ENCODE assay signal across 11 cellular contexts in genomic region chr1:228174482-228175315, GRCh38. TPM values are rescaled to one million over a fixed set of nuclear protein-coding genes. Genes with fewer than 3 reads are reported as not detected.
DNase-seq lines count a peak whose midpoint lies in the region; ATAC-seq and TF ChIP-seq lines count a peak whose summit lies in the region.
"Had no signal": no experiment of that assay in that cellular context is flagged by ENCODE, and none has a peak within 500 bp of the region (broad histone marks: within the 10 kb centered on the region; RNA-seq: fewer than 3 reads in every experiment).

No MANE protein-coding gene starts in this region.

- H3K4ac ChIP-seq in trophoblast cell (ENCODE audit: low read depth, low read length): peak overlapping the region; percentile 11

- H3K9me3 Mint-ChIP-seq in activated CD4-positive, alpha-beta T cell treated with anti-CD3 and anti-CD28 coated beads for 36 hours (ENCODE audit: low read depth): no peaks in the 10 kb centered on the region
- H3K9me3 Mint-ChIP-seq in chondrocyte (ENCODE audit: low read depth): no peaks in the 10 kb centered on the region

- H3K18ac ChIP-seq in trophoblast cell (ENCODE audit: low read length): no peak overlapping the region

- CTCF ChIA-PET in activated CD4-positive, alpha-beta T cell treated with anti-CD3 and anti-CD28 coated beads for 36 hours (lab: Charles Lee): interaction anchor here (1.1 kb wide), 1 partner anchor 312 kb away, joined by 3 read pairs; no protein-coding TSS in a partner anchor

- H3K79me2 ChIP-seq in trophoblast cell (ENCODE audit: control insufficient read depth, insufficient read depth, low read length, poor library complexity): no peaks in the 10 kb centered on the region

- peaks cover 0 to 3% of the 10 kb centered on the region in 2 experiments for H3K36me3 ChIP-seq in trophoblast cell (ENCODE audit: control insufficient read depth in 1 of 2, insufficient read depth in 2 of 2, low read length in 2 of 2)
- peaks cover 4% of the 10 kb centered on the region for H3K36me3 ChIP-seq in brain microvascular endothelial cell (replicated peaks)

- ATAC-seq in activated CD4-positive, alpha-beta T cell treated with anti-CD3 and anti-CD28 coated beads for 36 hours: peak; percentile 67
- ATAC-seq in GM21717 (IDR thresholded peaks at IDR 0.05; ENCODE audit: unreplicated experiment) (no peak), HG03354 (IDR thresholded peaks at IDR 0.05; ENCODE audit: poor library complexity, severe bottlenecking, unreplicated experiment) (no peak)

- in situ Hi-C loops in brain microvascular endothelial cell (cut with HindIII; ENCODE audit: low pct_ligation_motif_present, low sequenced_read_pairs): no loop called here

- no peaks in the 10 kb centered on the region for H3K4me1 Mint-ChIP-seq in activated CD4-positive, alpha-beta T cell treated with anti-CD3 and anti-CD28 coated beads for 36 hours
- peaks cover 15% of the 10 kb centered on the region for H3K4me1 Mint-ChIP-seq in chondrocyte (ENCODE audit: low read depth)

- no peak overlapping the region for H3K9ac ChIP-seq in trophoblast cell (ENCODE audit: low read length)

- H3K27me3 ChIP-seq in trophoblast cell (ENCODE audit: insufficient read depth, low read length): no peaks in the 10 kb centered on the region
- no peaks in the 10 kb centered on the region for H3K27me3 ChIP-seq in brain microvascular endothelial cell (replicated peaks)

- no peak overlapping the region for H2AK5ac ChIP-seq in trophoblast cell (ENCODE audit: low read length)

- H3K4me1 ChIP-seq in trophoblast cell (ENCODE audit: control insufficient read depth in 1 of 2, insufficient read depth in 2 of 2, low read length in 2 of 2): peaks cover 0 to 5% of the 10 kb centered on the region in 2 experiments

- H4K91ac ChIP-seq in trophoblast cell (ENCODE audit: low read depth, low read length): no peak overlapping the region

- no peak overlapping the region for H3K4me3 Mint-ChIP-seq in activated CD4-positive, alpha-beta T cell treated with anti-CD3 and anti-CD28 coated beads for 36 hours
- H3K4me3 Mint-ChIP-seq in chondrocyte (ENCODE audit: unreplicated experiment): no peak overlapping the region

- no peak overlapping the region for H3K4me2 ChIP-seq in trophoblast cell (ENCODE audit: low read length)

- no peaks in the 10 kb centered on the region for H3K27me3 Mint-ChIP-seq in activated CD4-positive, alpha-beta T cell treated with anti-CD3 and anti-CD28 coated beads for 36 hours
- H3K27me3 Mint-ChIP-seq in chondrocyte (ENCODE audit: low read depth): no peaks in the 10 kb centered on the region

- H3K79me1 ChIP-seq in trophoblast cell (ENCODE audit: low read length): no peaks in the 10 kb centered on the region

- no peak overlapping the region for H3K14ac ChIP-seq in trophoblast cell (ENCODE audit: low read length)

- no peak overlapping the region for H2BK120ac ChIP-seq in trophoblast cell (ENCODE audit: insufficient read depth, low read length, poor library complexity)

- intact Hi-C loops in activated CD4-positive, alpha-beta T cell treated with anti-CD3 and anti-CD28 coated beads for 36 hours (cut with DNase I, micrococcal nuclease): loop anchor here (1.0 to 2.0 kb wide), 10 partner anchors 8 to 386 kb away; partner anchors contain the start of genes ARF1 (in 1 of the 2), GUK1 (in 1 of the 2), IBA57 (in 1 of the 2) and MRPL55 (in 1 of the 2)

- H3K27ac Mint-ChIP-seq in activated CD4-positive, alpha-beta T cell treated with anti-CD3 and anti-CD28 coated beads for 36 hours: no peak overlapping the region
- no peak overlapping the region for H3K27ac Mint-ChIP-seq in chondrocyte (ENCODE audit: unreplicated experiment)

- H2AFZ ChIP-seq in trophoblast cell (ENCODE audit: insufficient read depth, low read length, poor library complexity): no peak overlapping the region

- no peak overlapping the region for H4K12ac ChIP-seq in trophoblast cell (ENCODE audit: low read depth, low read length)

- no CpG with 5 or more reads among the region's 52 CpGs for whole genome bisulfite sequencing in trophoblast cell (ENCODE audit: extremely low coverage, insufficient coverage, insufficient read length)

- POLR2A ChIA-PET in activated CD4-positive, alpha-beta T cell treated with anti-CD3 and anti-CD28 coated beads for 36 hours (lab: Charles Lee): interaction anchor here (0.7 to 1.7 kb wide), 3 partner anchors 10 to 175 kb away, joined by 3 to 9 read pairs (median 4); partner anchors contain the start of genes GUK1 and IBA57

- no peak overlapping the region for H2BK5ac ChIP-seq in trophoblast cell (ENCODE audit: low read depth, low read length, poor library complexity)

- no peak overlapping the region for H2BK12ac ChIP-seq in trophoblast cell (ENCODE audit: low read length)

- H3K4me3 ChIP-seq in trophoblast cell (ENCODE audit: low read depth, low read length) (peak overlapping the region; percentile 49), brain microvascular endothelial cell (ENCODE audit: low read depth, low read length) (no peak overlapping the region)

- H3K23ac ChIP-seq in trophoblast cell (ENCODE audit: low read length): no peak overlapping the region

- DNase-seq in activated CD4-positive, alpha-beta T cell treated with anti-CD3 and anti-CD28 coated beads for 36 hours: peak; percentile 59
- no peak for DNase-seq in activated CD4-positive, alpha-beta T cell treated with anti-CD3 and anti-CD28 coated beads, Interleukin-2, amount 50 U/mL, for 48 hours
- peak; percentile 76 for DNase-seq in NAMALWA (ENCODE audit: low spot score)
- peak; percentile 92 for DNase-seq in chondrocyte (ENCODE audit: low spot score)
- peak in 1 of 2 donors; percentile 60 for DNase-seq in trophoblast cell
- DNase-seq in brain microvascular endothelial cell: no peak
- DNase-seq: C1 segment of cervical spinal cord, Kasumi-1, kidney glomerular epithelial cell had no signal

- H3K27ac ChIP-seq in trophoblast cell (ENCODE audit: low read depth, low read length): no peak overlapping the region
- no peak overlapping the region for H3K27ac ChIP-seq in brain microvascular endothelial cell

- H4K8ac ChIP-seq in trophoblast cell (ENCODE audit: low read depth, low read length): no peak overlapping the region

- no peak for TF ChIP-seq CTCF in chondrocyte (IDR thresholded peaks at IDR 0.05)
- TF ChIP-seq CTCF in brain microvascular endothelial cell (IDR thresholded peaks at IDR 0.05; ENCODE audit: low read depth, low read length, missing control alignments): no peak

- H3K36me3 Mint-ChIP-seq in activated CD4-positive, alpha-beta T cell treated with anti-CD3 and anti-CD28 coated beads for 36 hours (ENCODE audit: low read depth): no peaks in the 10 kb centered on the region
- H3K36me3 Mint-ChIP-seq in chondrocyte (ENCODE audit: low read depth): peaks cover 1% of the 10 kb centered on the region

- H3K9me3 ChIP-seq in trophoblast cell (ENCODE audit: insufficient read depth, low read depth, low read length): peaks cover 12% of the 10 kb centered on the region

RNA-seq across cellular contexts. Expression of gene IBA57, which starts 9.1 kb away (rescaled TPM):
- 1 to 10 TPM; 6.0 to 8.3 TPM for total RNA-seq in activated CD4-positive, alpha-beta T cell treated with anti-CD3 and anti-CD28 coated beads for 36 hours
- total RNA-seq in chondrocyte: 5.2 to 7.7 TPM (median 5.9 TPM) in 3 replicates
- polyA plus RNA-seq in trophoblast cell (2013): 1.2 and 1.4 TPM in 2 replicates

RNA-seq across cellular contexts. Expression of gene GJC2, which starts 25.0 kb away (rescaled TPM):
- under 1 TPM in 1 of 2 experiments, not detected in 1; 0.64 TPM for total RNA-seq in activated CD4-positive, alpha-beta T cell treated with anti-CD3 and anti-CD28 coated beads for 36 hours
- 1.5 to 2.0 TPM (median 1.8 TPM) in 3 replicates for total RNA-seq in chondrocyte
- 0.38 and 0.51 TPM in 2 replicates for polyA plus RNA-seq in trophoblast cell (2013)

RNA-seq across cellular contexts. Expression of gene OBSCN, which starts 33.1 kb away (rescaled TPM):
- 10 to 100 TPM; 20.0 to 20.5 TPM for total RNA-seq in activated CD4-positive, alpha-beta T cell treated with anti-CD3 and anti-CD28 coated beads for 36 hours
- 6.3 to 11.4 TPM (median 10.2 TPM) in 3 replicates for total RNA-seq in chondrocyte
- polyA plus RNA-seq in trophoblast cell (2013): 6.4 and 7.0 TPM in 2 replicates

RNA-seq across cellular contexts. Expression of gene GUK1, which starts 34.6 kb away (rescaled TPM):
- total RNA-seq in activated CD4-positive, alpha-beta T cell treated with anti-CD3 and anti-CD28 coated beads for 36 hours: 100 to 1,000 TPM; 196 to 270 TPM
- total RNA-seq in chondrocyte: 155 to 196 TPM (median 189 TPM) in 3 replicates
- polyA plus RNA-seq in trophoblast cell (2013): 235 and 242 TPM in 2 replicates

Comparison
In these comparisons a context has a peak if more than half of its experiments do, and no peak if none do; other contexts are left out.
1. DNase-seq: peak in activated CD4-positive, alpha-beta T cell treated with anti-CD3 and anti-CD28 coated beads for 36 hours (single experiment), NAMALWA (single experiment) and chondrocyte (single experiment); none in activated CD4-positive, alpha-beta T cell treated with anti-CD3 and anti-CD28 coated beads, Interleukin-2, amount 50 U/mL, for 48 hours (0 of 2) and brain microvascular endothelial cell (single experiment).